ENCODE assay signal across 15 cellular contexts in the genomic region with DNA sequence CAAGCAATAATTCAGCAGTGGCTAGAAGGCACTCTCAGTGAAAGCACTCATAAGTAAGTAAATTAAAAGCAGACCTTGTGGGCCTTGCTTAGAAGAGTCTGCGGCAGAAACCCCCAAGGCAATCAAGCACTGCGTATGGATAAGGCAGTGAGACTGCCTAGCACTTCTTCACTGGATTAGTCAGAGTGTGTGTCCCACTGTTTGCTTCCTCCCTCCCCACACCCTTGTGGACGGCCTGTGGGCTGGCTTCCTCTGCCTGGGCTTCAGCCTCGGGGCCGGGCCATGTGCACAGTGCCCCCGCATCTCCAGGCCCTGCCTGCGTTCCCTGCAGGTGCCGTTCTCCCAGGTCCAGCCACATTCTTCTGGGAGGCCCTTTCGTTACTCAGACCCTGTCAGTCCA. TPM values are rescaled to one million over a fixed set of nuclear protein-coding genes. Genes with fewer than 3 reads are reported as not detected.
DNase-seq lines count a peak whose midpoint lies in the region; ATAC-seq and TF ChIP-seq lines count a peak whose summit lies in the region.
"Had no signal": no experiment of that assay in that cellular context is flagged by ENCODE, and none has a peak within 500 bp of the region (broad histone marks: within the 10 kb centered on the region; RNA-seq: fewer than 3 reads in every experiment).

No MANE protein-coding gene starts in this region.

- POLR2A ChIA-PET in BJ (lab: Charles Lee), result no interaction called here

- H3K4me3 ChIP-seq in BJ (ENCODE audit: low read depth, low read length), result no peak overlapping the region
- H3K4me3 ChIP-seq: BLaER1 treated with 17β-estradiol and CSF1 and Interleukin-3, amounts not matched to agents 10 nM and 100 nM had no signal

- ATAC-seq in stimulated activated effector memory CD8-positive, alpha-beta T cell treated with anti-CD3 and anti-CD28 coated beads, Interleukin-12 subunit alpha, Interleukin-12 subunit beta, amount 100 ng/mL, for 72 hours, result no peak
- ATAC-seq in HG02759 (IDR thresholded peaks at IDR 0.05; ENCODE audit: unreplicated experiment), result no peak

- H3K9me3 Mint-ChIP-seq in stimulated activated effector memory CD8-positive, alpha-beta T cell treated with anti-CD3 and anti-CD28 coated beads, Interleukin-12 subunit alpha, Interleukin-12 subunit beta, amount 100 ng/mL, for 72 hours, result no peaks in the 10 kb centered on the region
- H3K9me3 Mint-ChIP-seq: CD4-positive, alpha-beta T cell; HFFc6 had no signal

- H3K36me3 Mint-ChIP-seq in stimulated activated effector memory CD8-positive, alpha-beta T cell treated with anti-CD3 and anti-CD28 coated beads, Interleukin-12 subunit alpha, Interleukin-12 subunit beta, amount 100 ng/mL, for 72 hours, result peaks cover 92% of the 10 kb centered on the region

- no peak for TF ChIP-seq CTCF in BJ (IDR thresholded peaks at IDR 0.05; ENCODE audit: insufficient read depth, low read depth, low read length)

- no peaks in the 10 kb centered on the region for H3K27me3 ChIP-seq in BJ (ENCODE audit: control insufficient read depth, insufficient read depth, low read length)
- H3K27me3 ChIP-seq: BLaER1 treated with 17β-estradiol and CSF1 and Interleukin-3, amounts not matched to agents 10 nM and 100 nM had no signal

- peaks cover 10% of the 10 kb centered on the region for H3K4me1 Mint-ChIP-seq in stimulated activated effector memory CD8-positive, alpha-beta T cell treated with anti-CD3 and anti-CD28 coated beads, Interleukin-12 subunit alpha, Interleukin-12 subunit beta, amount 100 ng/mL, for 72 hours

- DNase-seq in BJ (ENCODE audit: low read depth), result peak; percentile 32
- DNase-seq in foreskin melanocyte, result peak; percentile 35
- DNase-seq in stimulated activated effector memory CD8-positive, alpha-beta T cell treated with anti-CD3 and anti-CD28 coated beads, Interleukin-12 subunit alpha, Interleukin-12 subunit beta, amount 100 ng/mL, for 72 hours (ENCODE audit: low spot score in 2 of 2), result no peak
- no peak for DNase-seq in GM19238 (ENCODE audit: insufficient read length, low spot score)
- no peak for DNase-seq in activated gamma-delta T cell (lab: John Stamatoyannopoulos, UW)
- DNase-seq in stimulated activated CD4-positive, alpha-beta T cell treated with anti-CD3 and anti-CD28 coated beads, Interleukin-4, amount 100 ng/mL, for 4 hours, result no peak
- DNase-seq: 8988T; AML-193; CD4-positive, alpha-beta T cell; DMS79; HCEC 1CT; HFFc6 had no signal

- no peak overlapping the region for H3K4me3 Mint-ChIP-seq in stimulated activated effector memory CD8-positive, alpha-beta T cell treated with anti-CD3 and anti-CD28 coated beads, Interleukin-12 subunit alpha, Interleukin-12 subunit beta, amount 100 ng/mL, for 72 hours
- H3K4me3 Mint-ChIP-seq: CD4-positive, alpha-beta T cell; HFFc6 had no signal

- H3K36me3 ChIP-seq in BJ (ENCODE audit: control insufficient read depth, insufficient read depth, low read length), result peaks cover 21% of the 10 kb centered on the region

- H3K27ac Mint-ChIP-seq in stimulated activated effector memory CD8-positive, alpha-beta T cell treated with anti-CD3 and anti-CD28 coated beads, Interleukin-12 subunit alpha, Interleukin-12 subunit beta, amount 100 ng/mL, for 72 hours, result peak overlapping the region; percentile 34
- H3K27ac Mint-ChIP-seq: CD4-positive, alpha-beta T cell; HFFc6 had no signal

- peak overlapping the region; percentile 4 for H3K27ac ChIP-seq in angular gyrus (ENCODE audit: low read depth, low read length)
- H3K27ac ChIP-seq: BLaER1 treated with 17β-estradiol and CSF1 and Interleukin-3, amounts not matched to agents 10 nM and 100 nM had no signal

- CTCF ChIA-PET in BJ (lab: Yijun Ruan, JAX), result interaction anchor here (1.0 kb wide), 1 partner anchor 21 kb away, joined by 4 read pairs; no protein-coding TSS in a partner anchor

RNA-seq across cellular contexts. Expression of a gene that starts 23.8 kb away (rescaled TPM):
- polyA plus RNA-seq in BJ (2011; rRNA removed), result 2.1 and 4.1 TPM in 2 replicates
- polyA minus RNA-seq in BJ (2011; rRNA and poly(A)+ RNA removed), result 0.57 and 1.2 TPM in 2 replicates

RNA-seq across cellular contexts. Expression of a gene that starts 47.8 kb away (rescaled TPM):
- polyA plus RNA-seq in BJ (2011; rRNA removed), result 12.0 and 16.3 TPM in 2 replicates
- polyA minus RNA-seq in BJ (2011; rRNA and poly(A)+ RNA removed), result 8.8 and 9.0 TPM in 2 replicates

RNA-seq across cellular contexts. Expression of a gene that starts 57.1 kb away (rescaled TPM):
- not detected in 2 replicates for polyA plus RNA-seq in BJ (2011; rRNA removed)
- not detected in 2 replicates for polyA minus RNA-seq in BJ (2011; rRNA and poly(A)+ RNA removed)

Comparison
In these comparisons a context has a peak if more than half of its experiments do, and no peak if none do; other contexts are left out.
1. DNase-seq: peak in BJ (single experiment) and foreskin melanocyte (single experiment); none in stimulated activated effector memory CD8-positive, alpha-beta T cell treated with anti-CD3 and anti-CD28 coated beads, Interleukin-12 subunit alpha, Interleukin-12 subunit beta, amount 100 ng/mL, for 72 hours (0 of 2), GM19238 (single experiment), activated gamma-delta T cell (single experiment) and stimulated activated CD4-positive, alpha-beta T cell treated with anti-CD3 and anti-CD28 coated beads, Interleukin-4, amount 100 ng/mL, for 4 hours (0 of 2).